Comparison of ENCODE assay signal across 8 cellular contexts in the genomic region with DNA sequence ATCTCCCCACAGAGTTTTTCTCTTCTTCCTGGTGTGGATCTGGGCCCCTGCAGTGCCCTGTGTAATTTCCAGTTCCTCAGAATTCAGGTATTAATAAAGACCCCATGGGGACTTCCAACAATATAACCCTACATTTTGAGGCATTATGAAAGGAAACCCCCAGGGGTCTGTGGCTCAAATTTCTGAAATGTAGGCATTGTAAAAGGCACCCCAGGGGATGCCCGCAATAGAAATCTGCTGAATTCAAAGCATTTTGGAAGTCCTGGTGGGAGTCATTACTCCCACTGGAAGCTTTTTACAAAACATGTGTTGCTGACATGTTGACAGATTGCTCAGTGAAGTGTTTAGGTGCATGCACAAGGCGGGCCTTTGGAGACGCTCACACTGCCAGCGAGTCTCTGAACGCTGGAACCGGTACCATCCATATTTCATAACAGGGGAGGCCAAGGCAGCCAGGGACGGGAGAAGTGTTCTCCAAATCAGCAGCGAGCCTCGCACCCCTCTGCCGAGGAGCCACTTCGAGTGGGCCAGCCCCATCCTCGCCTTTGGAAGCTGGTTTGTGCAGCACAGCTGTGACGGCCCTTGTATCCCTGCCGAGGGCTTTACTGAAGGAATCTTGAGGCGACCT.
DNase-seq lines count a peak whose midpoint lies in the region; ATAC-seq and TF ChIP-seq lines count a peak whose summit lies in the region.

No MANE protein-coding gene starts in this region.

- no peaks in the 10 kb centered on the region for H3K9me3 ChIP-seq in lower lobe of right lung
- no peaks in the 10 kb centered on the region for H3K9me3 ChIP-seq in thoracic aorta

- ATAC-seq in lower lobe of right lung, result peak; percentile 50 to 56
- no peak for ATAC-seq in thoracic aorta (ENCODE audit: insufficient number of reproducible peaks, low FRiP score, low read depth)
- no peak for ATAC-seq in HG03442 (IDR thresholded peaks at IDR 0.05; ENCODE audit: unreplicated experiment)
- no peak for ATAC-seq in HG03432 (IDR thresholded peaks at IDR 0.05; ENCODE audit: unreplicated experiment)
- ATAC-seq in HG03196 (IDR thresholded peaks at IDR 0.05; ENCODE audit: unreplicated experiment), result no peak

- H3K4me1 ChIP-seq in lower lobe of right lung (peaks cover 20% of the 10 kb centered on the region), thoracic aorta (ENCODE audit: control insufficient read depth in 1 of 2, low read depth in 2 of 2) (peaks cover 24 to 56% of the 10 kb centered on the region in 2 donors)

- H3K4me3 ChIP-seq in coronary artery (peak overlapping the region; percentile 18), lower lobe of right lung (no peak overlapping the region), thoracic aorta (peak overlapping the region; percentile 27)

- H3K36me3 ChIP-seq in lower lobe of right lung (no peaks in the 10 kb centered on the region), thoracic aorta (no peaks in the 10 kb centered on the region)

- TF ChIP-seq CTCF in coronary artery (IDR thresholded peaks at IDR 0.05) (no peak), lower lobe of right lung (IDR thresholded peaks at IDR 0.05) (no peak), thoracic aorta (IDR thresholded peaks at IDR 0.05) (no peak)

- peak; percentile 92 for DNase-seq in NCI-H2171 (lab: John Stamatoyannopoulos, UW)
- DNase-seq in coronary artery (ENCODE audit: low spot score), result peak; percentile 80
- DNase-seq in lower lobe of right lung, result no peak
- no peak for DNase-seq in thoracic aorta (ENCODE audit: low spot score)
- DNase-seq in NCI-H774 (lab: John Stamatoyannopoulos, UW), result no peak

- H3K27ac ChIP-seq in coronary artery, result peak overlapping the region in 1 of 2 donors; percentile 58
- no peak overlapping the region for H3K27ac ChIP-seq in lower lobe of right lung
- peak overlapping the region; percentile 32 to 86 for H3K27ac ChIP-seq in thoracic aorta

- intact Hi-C loops in lower lobe of right lung (cut with DNase I), result no loop called here

- H3K27me3 ChIP-seq in lower lobe of right lung (ENCODE audit: low read depth) (peaks cover 4% of the 10 kb centered on the region), thoracic aorta (replicated peaks; ENCODE audit: insufficient read depth) (no peaks in the 10 kb centered on the region)

Comparison
In these comparisons a context has a peak if more than half of its experiments do, and no peak if none do; other contexts are left out.
1. DNase-seq: peak in NCI-H2171 (single experiment) and coronary artery (single experiment); none in lower lobe of right lung (single experiment), thoracic aorta (single experiment) and NCI-H774 (single experiment).
2. ATAC-seq: peak in lower lobe of right lung (2 of 2); none in thoracic aorta (single experiment), HG03442 (single experiment), HG03432 (single experiment) and HG03196 (single experiment).